8 cellular contexts compared by ENCODE assay signal in genomic region chr18:49021433-49022129, GRCh38.
DNase-seq lines count a peak whose midpoint lies in the region; ATAC-seq and TF ChIP-seq lines count a peak whose summit lies in the region.

No MANE protein-coding gene starts in this region.

- DNase-seq in H7 (peak; percentile 92), RPMI8226 (peak; percentile 70), brain microvascular endothelial cell (peak; percentile 33), left lobe of liver (ENCODE audit: low spot score) (peak; percentile 65), putamen (ENCODE audit: low spot score) (no peak)
- DNase-seq in stimulated activated CD8-positive, alpha-beta memory T cell treated with anti-CD3 and anti-CD28 coated beads, Interleukin-7, amount 100 ng/mL, for 48 hours (ENCODE audit: extremely low read depth in 1 of 2, low read depth in 1 of 2): peak; percentile 44 to 56

- H3K27ac ChIP-seq in BLaER1 treated with 17β-estradiol and CSF1 and Interleukin-3, amounts not matched to agents 10 nM and 100 nM: peak overlapping the region in 8 of 11 experiments; percentile 19 to 96 (median 81); a peak in 14 of 22 replicates
- no peak overlapping the region for H3K27ac ChIP-seq in brain microvascular endothelial cell

- peaks cover 50 to 100% (median 100%) of the 10 kb centered on the region in 10 experiments for H3K4me1 ChIP-seq in BLaER1 treated with 17β-estradiol and CSF1 and Interleukin-3, amounts not matched to agents 10 nM and 100 nM

- no peaks in the 10 kb centered on the region for H3K9me3 ChIP-seq in BLaER1 treated with 17β-estradiol and CSF1 and Interleukin-3, amounts not matched to agents 10 nM and 100 nM (replicated peaks in 1 of 11)

- peak overlapping the region in 6 of 10 experiments; percentile 17 to 75 (median 58); a peak in 12 of 20 replicates for H3K4me3 ChIP-seq in BLaER1 treated with 17β-estradiol and CSF1 and Interleukin-3, amounts not matched to agents 10 nM and 100 nM
- H3K4me3 ChIP-seq in H7 (ENCODE audit: insufficient read depth, low read depth, low read length): no peak overlapping the region
- H3K4me3 ChIP-seq in brain microvascular endothelial cell (ENCODE audit: low read depth, low read length): no peak overlapping the region

- in situ Hi-C loops in brain microvascular endothelial cell (cut with HindIII; ENCODE audit: low pct_ligation_motif_present, low sequenced_read_pairs): no loop called here

- H3K4me2 ChIP-seq in BLaER1 treated with 17β-estradiol and CSF1 and Interleukin-3, amounts not matched to agents 10 nM and 100 nM: peak overlapping the region; percentile 15 to 99 (median 90); a peak in 21 of 22 replicates

- H3K27me3 ChIP-seq in BLaER1 treated with 17β-estradiol and CSF1 and Interleukin-3, amounts not matched to agents 10 nM and 100 nM: peaks cover 0 to 62% (median 0%) of the 10 kb centered on the region in 11 experiments; a peak in 5 of 22 replicates
- no peaks in the 10 kb centered on the region for H3K27me3 ChIP-seq in H7 (ENCODE audit: control insufficient read depth, insufficient read depth, low read length)
- no peaks in the 10 kb centered on the region for H3K27me3 ChIP-seq in brain microvascular endothelial cell (replicated peaks)

- peak overlapping the region in 8 of 11 experiments; percentile 41 to 87 (median 65); a peak in 15 of 22 replicates for H3K9ac ChIP-seq in BLaER1 treated with 17β-estradiol and CSF1 and Interleukin-3, amounts not matched to agents 10 nM and 100 nM

- peaks cover 0 to 9% (median 0%) of the 10 kb centered on the region in 11 experiments; a peak in 1 of 22 replicates for H3K36me3 ChIP-seq in BLaER1 treated with 17β-estradiol and CSF1 and Interleukin-3, amounts not matched to agents 10 nM and 100 nM
- H3K36me3 ChIP-seq in H7 (replicated peaks; ENCODE audit: control insufficient read depth, insufficient read depth, low read length): no peaks in the 10 kb centered on the region
- H3K36me3 ChIP-seq in brain microvascular endothelial cell (replicated peaks): no peaks in the 10 kb centered on the region

- ATAC-seq in left lobe of liver (peak; percentile 86), GM19351 (IDR thresholded peaks at IDR 0.05; ENCODE audit: unreplicated experiment) (no peak)

- peak; percentile 74 for TF ChIP-seq CTCF in brain microvascular endothelial cell (IDR thresholded peaks at IDR 0.05; ENCODE audit: low read depth, low read length, missing control alignments)

- H4K20me1 ChIP-seq in BLaER1 treated with 17β-estradiol and CSF1 and Interleukin-3, amounts not matched to agents 10 nM and 100 nM: peaks cover 0 to 11% (median 0%) of the 10 kb centered on the region in 11 experiments; a peak in 2 of 22 replicates

Comparison
In these comparisons a context has a peak if more than half of its experiments do, and no peak if none do; other contexts are left out.
1. H3K4me3 ChIP-seq: peak in BLaER1 treated with 17β-estradiol and CSF1 and Interleukin-3, amounts not matched to agents 10 nM and 100 nM (6 of 10); none in H7 (single experiment) and brain microvascular endothelial cell (single experiment).